9 cellular contexts compared by ENCODE assay signal in the genomic region with DNA sequence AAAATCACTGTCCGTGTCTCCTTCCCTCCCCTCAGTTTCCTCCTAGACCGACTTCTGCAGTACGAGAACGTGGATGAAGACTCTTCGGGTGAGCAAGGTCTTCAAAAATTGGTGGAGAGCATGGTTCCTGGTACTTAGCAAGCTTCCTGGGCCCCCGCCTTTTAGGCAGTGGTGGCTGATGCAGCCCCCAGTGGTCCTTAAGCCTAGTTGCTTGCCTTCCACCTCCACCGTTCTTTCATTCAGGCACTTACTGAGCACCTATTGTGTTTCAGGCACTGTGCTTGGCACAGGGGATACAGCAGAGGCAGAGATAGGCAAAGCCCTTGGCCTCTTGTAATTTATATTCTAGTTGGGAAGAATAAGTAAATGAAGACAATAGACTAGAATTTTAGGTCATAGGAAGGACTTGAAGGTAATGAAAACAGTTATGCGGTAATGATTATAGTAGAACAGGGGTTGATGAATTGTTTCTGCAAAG. TPM values are rescaled to one million over a fixed set of nuclear protein-coding genes. Genes with fewer than 3 reads are reported as not detected.
DNase-seq lines count a peak whose midpoint lies in the region; ATAC-seq and TF ChIP-seq lines count a peak whose summit lies in the region.
"Had no signal": no experiment of that assay in that cellular context is flagged by ENCODE, and none has a peak within 500 bp of the region (broad histone marks: within the 10 kb centered on the region; RNA-seq: fewer than 3 reads in every experiment).

No MANE protein-coding gene starts in this region.

- H3K4me3 ChIP-seq in Peyer's patch (peak overlapping the region; percentile 59 to 84 (median 82)), esophagus squamous epithelium (peak overlapping the region; percentile 58 to 96 (median 82)), prostate gland (peak overlapping the region; percentile 68 to 78)

- intact Hi-C loops in esophagus squamous epithelium (cut with DNase I) = no loop called here
- intact Hi-C loops in prostate gland (cut with DNase I) = loop anchor here (5.0 to 10.0 kb wide), 2 partner anchors 72 to 185 kb away; partner anchors contain the start of genes KCTD13 and PRRT2

- TF ChIP-seq POLR2A in Peyer's patch (IDR thresholded peaks at IDR 0.05) (no peak), esophagus squamous epithelium (IDR thresholded peaks at IDR 0.05) (no peak), prostate gland (IDR thresholded peaks at IDR 0.05) (no peak)

- H3K4me1 ChIP-seq in Peyer's patch = peaks cover 0 to 23% (median 2%) of the 10 kb centered on the region in 4 donors
- H3K4me1 ChIP-seq in esophagus squamous epithelium = peaks cover 19 to 35% (median 20%) of the 10 kb centered on the region in 3 donors
- H3K4me1 ChIP-seq in prostate gland (replicated peaks) = peaks cover 10% of the 10 kb centered on the region

- H3K9me3 ChIP-seq in Peyer's patch = no peaks in the 10 kb centered on the region
- H3K9me3 ChIP-seq in esophagus squamous epithelium = no peaks in the 10 kb centered on the region
- no peaks in the 10 kb centered on the region for H3K9me3 ChIP-seq in prostate gland

- 22 to 36% methylated on average over 5 to 8 of the region's 8 CpGs for WGBS in esophagus squamous epithelium, 2 donors
- WGBS in prostate gland = 21% methylated on average over 8 of the region's 8 CpGs

- H3K27ac ChIP-seq in Peyer's patch = peak overlapping the region in 3 of 4 donors; percentile 93 to 98 (median 97)
- H3K27ac ChIP-seq in esophagus squamous epithelium = peak overlapping the region; percentile 90 to 98 (median 96)
- H3K27ac ChIP-seq in prostate gland = peak overlapping the region in 1 of 2 donors; percentile 95

- TF ChIP-seq CTCF in GM12872 (IDR thresholded peaks at IDR 0.05; ENCODE audit: insufficient read depth, low read depth, low read length) = 0 out of 3 replicates have a peak, but pooled peaks have one; percentile 14
- no peak for TF ChIP-seq CTCF in Peyer's patch (IDR thresholded peaks at IDR 0.05)
- no peak for TF ChIP-seq CTCF in esophagus squamous epithelium (IDR thresholded peaks at IDR 0.05)
- TF ChIP-seq CTCF in prostate gland (IDR thresholded peaks at IDR 0.05) = no peak

- in situ Hi-C loops in G401 (cut with HindIII; ENCODE audit: low sequenced_read_pairs) = no loop called here

- ATAC-seq in HG03378 (IDR thresholded peaks at IDR 0.05; ENCODE audit: unreplicated experiment) = no peak

- peaks cover 0 to 48% (median 0%) of the 10 kb centered on the region in 3 donors for H3K36me3 ChIP-seq in Peyer's patch
- H3K36me3 ChIP-seq in esophagus squamous epithelium = peaks cover 0 to 66% (median 24%) of the 10 kb centered on the region in 3 donors
- no peaks in the 10 kb centered on the region for H3K36me3 ChIP-seq in prostate gland

- H3K27me3 ChIP-seq in Peyer's patch (no peaks in the 10 kb centered on the region), esophagus squamous epithelium (no peaks in the 10 kb centered on the region), prostate gland (replicated peaks; ENCODE audit: insufficient read depth) (no peaks in the 10 kb centered on the region)

- DNase-seq in Peyer's patch (no peak), esophagus squamous epithelium (lab: John Stamatoyannopoulos, UW) (no peak), prostate gland (ENCODE audit: low spot score) (no peak), G401 (ENCODE audit: low spot score) (no peak), DMS79 treated with DMSO at 0.1 percent for 48 hours (lab: John Stamatoyannopoulos, UW) (no peak), A172 (ENCODE audit: low spot score) (no peak)

RNA-seq across cellular contexts. Expression of gene INO80E, which starts 0.8 kb away (rescaled TPM):
- total RNA-seq in Peyer's patch (10 to 100 TPM; 46.6 to 85.8 (median 75.9) TPM), esophagus squamous epithelium (10 to 100 TPM; 34.3 to 59.9 (median 48.0) TPM), prostate gland (100 to 1,000 TPM in 1 of 2 donors, 10 to 100 TPM in 1; 51.8 to 113 TPM)
- 72.4 and 97.0 TPM in 2 replicates for total RNA-seq in G401 (2014; rRNA removed; shearing (Covaris generic))
- total RNA-seq in A172 (2014; rRNA removed; shearing (Covaris generic)) = 151 and 184 TPM in 2 replicates

RNA-seq across cellular contexts. Expression of gene HIRIP3, which starts 1.4 kb away (rescaled TPM):
- total RNA-seq in Peyer's patch (10 to 100 TPM in 3 of 4 donors, 1 to 10 TPM in 1; 5.8 to 15.1 (median 13.1) TPM), esophagus squamous epithelium (10 to 100 TPM in 2 of 4 donors, 1 to 10 TPM in 2; 5.1 to 12.8 (median 9.7) TPM), prostate gland (10 to 100 TPM; 10.8 to 22.4 TPM)
- 15.0 and 16.7 TPM in 2 replicates for total RNA-seq in G401 (2014; rRNA removed; shearing (Covaris generic))
- 17.5 and 31.6 TPM in 2 replicates for total RNA-seq in A172 (2014; rRNA removed; shearing (Covaris generic))

RNA-seq across cellular contexts. Expression of gene DOC2A, which starts 14.0 kb away (rescaled TPM):
- total RNA-seq in Peyer's patch = 1 to 10 TPM in 3 of 4 donors, not detected in 1; 2.5 to 4.9 (median 2.9) TPM
- total RNA-seq in esophagus squamous epithelium = under 1 TPM in 2 of 4 donors, not detected in 2; 0.50 to 0.76 TPM
- 1 to 10 TPM; 3.0 to 6.4 TPM for total RNA-seq in prostate gland
- not detected in 2 replicates for total RNA-seq in G401 (2014; rRNA removed; shearing (Covaris generic))
- total RNA-seq in A172 (2014; rRNA removed; shearing (Covaris generic)) = 0.45 and 1.7 TPM in 2 replicates

RNA-seq across cellular contexts. Expression of gene TAOK2, which starts 23.1 kb away (rescaled TPM):
- 100 to 1,000 TPM in 1 of 4 donors, 10 to 100 TPM in 3; 78.1 to 123 (median 90.9) TPM for total RNA-seq in Peyer's patch
- 10 to 100 TPM; 26.8 to 33.7 (median 30.4) TPM for total RNA-seq in esophagus squamous epithelium
- 10 to 100 TPM; 43.8 to 97.4 TPM for total RNA-seq in prostate gland
- 59.3 and 61.8 TPM in 2 replicates for total RNA-seq in G401 (2014; rRNA removed; shearing (Covaris generic))
- 43.2 and 45.4 TPM in 2 replicates for total RNA-seq in A172 (2014; rRNA removed; shearing (Covaris generic))

RNA-seq across cellular contexts. Expression of gene C16orf92, which starts 26.2 kb away (rescaled TPM):
- total RNA-seq in Peyer's patch (not detected), esophagus squamous epithelium (not detected), prostate gland (not detected)
- not detected in 2 replicates for total RNA-seq in G401 (2014; rRNA removed; shearing (Covaris generic))
- total RNA-seq in A172 (2014; rRNA removed; shearing (Covaris generic)) = not detected in 2 replicates
- total RNA-seq: dermis microvascular lymphatic vessel endothelial cell had no signal
